In the genomic region with DNA sequence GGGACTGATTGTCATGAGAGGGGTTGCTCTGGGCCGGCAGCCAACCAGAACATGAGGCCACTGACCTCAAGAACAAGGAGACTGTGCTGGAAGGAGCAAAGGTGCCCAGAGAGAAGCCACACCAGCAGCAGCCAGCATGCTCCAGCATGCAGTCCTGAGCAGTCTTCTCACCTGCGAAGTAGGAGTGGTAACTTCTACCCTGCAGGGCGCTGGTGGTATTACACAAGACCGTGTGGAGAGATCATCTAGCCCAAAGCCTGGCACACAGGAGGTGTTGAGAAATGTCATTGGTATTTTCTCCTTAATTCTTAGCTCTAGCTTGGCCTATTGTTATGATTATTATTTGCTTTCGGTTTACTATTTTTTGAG, we compare ENCODE assay signal across 10 cellular contexts.
DNase-seq lines count a peak whose midpoint lies in the region; ATAC-seq and TF ChIP-seq lines count a peak whose summit lies in the region.
"Had no signal": no experiment of that assay in that cellular context is flagged by ENCODE, and none has a peak within 500 bp of the region (broad histone marks: within the 10 kb centered on the region; RNA-seq: fewer than 3 reads in every experiment).

No MANE protein-coding gene starts in this region.

- H3K36me3 Mint-ChIP-seq in activated T-cell treated with anti-CD3 and anti-CD28 coated beads, Interleukin-2, amount 50 U/mL, for 4 hours (ENCODE audit: insufficient read depth): no peaks in the 10 kb centered on the region
- no peaks in the 10 kb centered on the region for H3K36me3 Mint-ChIP-seq in activated T-cell treated with anti-CD3 and anti-CD28 coated beads, Interleukin-2, amount 50 U/mL, for 24 hours (ENCODE audit: low read depth)
- H3K36me3 Mint-ChIP-seq in natural killer cell: no peaks in the 10 kb centered on the region
- H3K36me3 Mint-ChIP-seq: naive B cell had no signal

- H3K4me1 Mint-ChIP-seq in activated T-cell treated with anti-CD3 and anti-CD28 coated beads, Interleukin-2, amount 50 U/mL, for 4 hours (ENCODE audit: low read depth): no peaks in the 10 kb centered on the region
- H3K4me1 Mint-ChIP-seq in activated T-cell treated with anti-CD3 and anti-CD28 coated beads, Interleukin-2, amount 50 U/mL, for 24 hours (ENCODE audit: low read depth): no peaks in the 10 kb centered on the region
- peaks cover 0 to 4% of the 10 kb centered on the region in 2 donors for H3K4me1 Mint-ChIP-seq in natural killer cell
- H3K4me1 Mint-ChIP-seq: naive B cell had no signal

- TF ChIP-seq CTCF in lower lobe of right lung (IDR thresholded peaks at IDR 0.05) (peak; percentile 24), natural killer cell (IDR thresholded peaks at IDR 0.05) (no peak)

- H3K9me3 ChIP-seq in lower lobe of right lung: no peaks in the 10 kb centered on the region

- no peaks in the 10 kb centered on the region for H3K27me3 ChIP-seq in lower lobe of right lung (ENCODE audit: low read depth)

- in situ Hi-C loops in SK-MEL-5 (cut with HindIII; ENCODE audit: low pct_unique_long_range_greater_than_20kb, low sequenced_read_pairs): no loop called here

- no peak overlapping the region for H3K27ac ChIP-seq in lower lobe of right lung

- DNase-seq in activated T-cell treated with anti-CD3 and anti-CD28 coated beads, Interleukin-2, amount 50 U/mL, for 4 hours: no peak
- no peak for DNase-seq in activated T-cell treated with anti-CD3 and anti-CD28 coated beads, Interleukin-2, amount 50 U/mL, for 24 hours
- DNase-seq in SK-MEL-5 (ENCODE audit: low read depth, low spot score) (peak; percentile 48), lower lobe of right lung (no peak), AG20443 (ENCODE audit: low spot score) (no peak), natural killer cell (no peak)
- no peak for DNase-seq in stimulated activated naive CD4-positive, alpha-beta T cell treated with Interleukin-2 at 50 U/mL for 16 hours (lab: John Stamatoyannopoulos, UW)
- DNase-seq: naive B cell had no signal

- H3K36me3 ChIP-seq in lower lobe of right lung: no peaks in the 10 kb centered on the region

- H3K9me3 Mint-ChIP-seq in activated T-cell treated with anti-CD3 and anti-CD28 coated beads, Interleukin-2, amount 50 U/mL, for 4 hours: no peaks in the 10 kb centered on the region
- H3K9me3 Mint-ChIP-seq in activated T-cell treated with anti-CD3 and anti-CD28 coated beads, Interleukin-2, amount 50 U/mL, for 24 hours: no peaks in the 10 kb centered on the region
- H3K9me3 Mint-ChIP-seq in natural killer cell: no peaks in the 10 kb centered on the region
- H3K9me3 Mint-ChIP-seq: activated T-cell treated with anti-CD3 and anti-CD28 coated beads, Interleukin-2, amount 50 U/mL, for 72 hours had no signal

- ATAC-seq in activated T-cell treated with anti-CD3 and anti-CD28 coated beads, Interleukin-2, amount 50 U/mL, for 4 hours: peak; percentile 54 to 71
- peak; percentile 75 for ATAC-seq in HG02678 (IDR thresholded peaks at IDR 0.05; ENCODE audit: unreplicated experiment)
- ATAC-seq in lower lobe of right lung: no peak
- no peak for ATAC-seq in natural killer cell
- ATAC-seq: activated T-cell treated with anti-CD3 and anti-CD28 coated beads, Interleukin-2, amount 50 U/mL, for 72 hours had no signal

- H3K27ac Mint-ChIP-seq in activated T-cell treated with anti-CD3 and anti-CD28 coated beads, Interleukin-2, amount 50 U/mL, for 24 hours: no peak overlapping the region
- no peak overlapping the region for H3K27ac Mint-ChIP-seq in natural killer cell
- H3K27ac Mint-ChIP-seq: activated T-cell treated with anti-CD3 and anti-CD28 coated beads, Interleukin-2, amount 50 U/mL, for 72 hours; naive B cell had no signal

- no peaks in the 10 kb centered on the region for H3K4me1 ChIP-seq in lower lobe of right lung

- H3K4me3 Mint-ChIP-seq in activated T-cell treated with anti-CD3 and anti-CD28 coated beads, Interleukin-2, amount 50 U/mL, for 4 hours: no peak overlapping the region
- no peak overlapping the region for H3K4me3 Mint-ChIP-seq in activated T-cell treated with anti-CD3 and anti-CD28 coated beads, Interleukin-2, amount 50 U/mL, for 24 hours
- H3K4me3 Mint-ChIP-seq in natural killer cell: no peak overlapping the region
- H3K4me3 Mint-ChIP-seq: activated T-cell treated with anti-CD3 and anti-CD28 coated beads, Interleukin-2, amount 50 U/mL, for 72 hours had no signal

- intact Hi-C loops in lower lobe of right lung (cut with DNase I) (no loop called here), natural killer cell (cut with micrococcal nuclease) (no loop called here)

- H3K27me3 Mint-ChIP-seq in activated T-cell treated with anti-CD3 and anti-CD28 coated beads, Interleukin-2, amount 50 U/mL, for 4 hours (ENCODE audit: low read depth): peaks cover 3% of the 10 kb centered on the region
- peaks cover 2% of the 10 kb centered on the region for H3K27me3 Mint-ChIP-seq in activated T-cell treated with anti-CD3 and anti-CD28 coated beads, Interleukin-2, amount 50 U/mL, for 24 hours
- H3K27me3 Mint-ChIP-seq in natural killer cell (ENCODE audit: low read depth in 2 of 2): peaks cover 7 to 19% of the 10 kb centered on the region in 2 donors

- H3K4me3 ChIP-seq in lower lobe of right lung: no peak overlapping the region

Comparison
In these comparisons a context has a peak if more than half of its experiments do, and no peak if none do; other contexts are left out.
1. ATAC-seq: peak in activated T-cell treated with anti-CD3 and anti-CD28 coated beads, Interleukin-2, amount 50 U/mL, for 4 hours (2 of 2) and HG02678 (single experiment); none in lower lobe of right lung (0 of 2) and natural killer cell (0 of 3).